Comparison of ENCODE assay signal across 16 cellular contexts in genomic region chr11:86518211-86518610, GRCh38.
"Had no signal": no experiment of that assay in that cellular context is flagged by ENCODE, and none has a peak within 500 bp of the region (broad histone marks: within the 10 kb centered on the region; RNA-seq: fewer than 3 reads in every experiment).

No MANE protein-coding gene starts in this region.

- DNase-seq: activated CD4-positive, alpha-beta T cell treated with anti-CD3 and anti-CD28 coated beads, Interleukin-2, amount 50 U/mL, for 4 hours; activated CD4-positive, CD25-positive, alpha-beta regulatory T cell treated with anti-CD3 and anti-CD28 coated beads, Interleukin-2, amount 50 U/mL, for 72 hours; activated effector memory CD4-positive, alpha-beta T cell treated with anti-CD3 and anti-CD28 coated beads, Interleukin-2, amount 50 U/mL, for 16 hours; activated naive CD8-positive, alpha-beta T cell treated with anti-CD3 and anti-CD28 coated beads for 36 hours; activated T-cell treated with anti-CD3 and anti-CD28 coated beads, Interleukin-2, amount 50 U/mL, for 4 hours; heart right ventricle; kidney; naive B cell; stimulated activated CD4-positive, alpha-beta T cell treated with anti-CD3 and anti-CD28 coated beads, Interleukin-12 subunit alpha, Interleukin-12 subunit beta, amount 100 ng/mL, for 4 hours; stimulated activated CD4-positive, alpha-beta T cell treated with anti-CD3 and anti-CD28 coated beads, Interleukin-2, amount 100 ng/mL, for 48 hours; stimulated activated naive CD4-positive, alpha-beta T cell treated with Interleukin-2 at 50 U/mL for 16 hours; T-helper 9 cell had no signal

- H3K9me3 ChIP-seq: heart right ventricle had no signal

- H3K27me3 ChIP-seq: heart right ventricle had no signal

- ATAC-seq: activated T-cell treated with anti-CD3 and anti-CD28 coated beads, Interleukin-2, amount 50 U/mL, for 4 hours; sciatic nerve had no signal

- FAIRE-seq: colon, frontal cortex, kidney, urothelium cell line had no signal

- H3K36me3 ChIP-seq: heart right ventricle had no signal

- H3K4me3 ChIP-seq: heart right ventricle had no signal
